13 cellular contexts compared by ENCODE assay signal in the genomic region with DNA sequence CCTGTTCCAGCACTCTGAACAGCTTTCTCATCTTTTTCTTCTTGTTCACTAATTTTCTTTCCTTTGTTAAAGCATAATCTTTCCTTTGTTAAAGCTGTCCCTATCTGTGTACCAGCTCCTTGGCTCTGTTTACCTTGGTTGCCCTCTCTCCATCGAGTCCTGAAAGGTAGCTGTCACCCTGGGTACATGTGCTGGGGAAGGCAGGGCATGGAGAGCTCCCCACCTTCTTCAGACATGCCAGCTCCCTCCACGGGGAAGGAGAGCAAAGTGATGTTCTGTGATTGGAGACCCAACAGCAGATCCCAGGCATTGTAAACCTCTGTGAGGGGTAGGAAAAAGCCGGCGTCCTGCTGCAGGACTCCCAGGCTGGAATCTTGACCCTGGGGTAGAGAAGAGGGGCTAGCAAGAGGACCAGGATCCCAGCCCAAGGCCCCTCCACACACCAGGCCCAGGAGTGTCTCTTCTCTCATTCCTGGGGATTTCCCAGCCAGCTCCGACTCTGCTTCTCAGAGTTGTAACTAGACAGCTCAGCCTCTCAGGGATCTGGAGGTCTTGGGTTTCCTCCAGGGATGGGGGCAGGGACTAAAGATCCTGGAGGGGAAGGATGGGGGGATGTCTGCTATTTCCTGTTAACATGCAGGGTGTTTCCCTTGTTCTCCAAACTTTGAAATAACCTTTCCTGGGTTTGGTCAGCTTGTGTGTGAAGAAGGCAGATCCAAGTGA. TPM values are rescaled to one million over a fixed set of nuclear protein-coding genes. Genes with fewer than 3 reads are reported as not detected.
DNase-seq lines count a peak whose midpoint lies in the region; ATAC-seq and TF ChIP-seq lines count a peak whose summit lies in the region.
"Had no signal": no experiment of that assay in that cellular context is flagged by ENCODE, and none has a peak within 500 bp of the region (broad histone marks: within the 10 kb centered on the region; RNA-seq: fewer than 3 reads in every experiment).

No MANE protein-coding gene starts in this region.

- no peaks in the 10 kb centered on the region for H3K9me3 ChIP-seq in gastrocnemius medialis

- H3K27me3 Mint-ChIP-seq in HFFc6 (ENCODE audit: insufficient read depth): peaks cover 2% of the 10 kb centered on the region; the same call in 1 of the 2 replicates
- H3K27me3 Mint-ChIP-seq: activated T-cell treated with anti-CD3 and anti-CD28 coated beads, Interleukin-2, amount 50 U/mL, for 24 hours had no signal

- in situ Hi-C loops in gastrocnemius medialis (cut with MboI; ENCODE audit: low sequenced_read_pairs in 4 of 4): loop anchor here in 1 of 4 donors (25.0 kb wide), 1 partner anchor 275 kb away; no protein-coding TSS in a partner anchor

- DNase-seq in HFFc6 (peak; percentile 15), UCSD-AML1 (lab: John Stamatoyannopoulos, UW; ENCODE audit: unreplicated experiment) (peak; percentile 44), globus pallidus (ENCODE audit: low spot score) (peak; percentile 39), gastrocnemius medialis (no peak), NCI-H446 (lab: John Stamatoyannopoulos, UW) (no peak), DMS53 treated with DMSO at 0.1 percent for 48 hours (lab: John Stamatoyannopoulos, UW; ENCODE audit: unreplicated experiment) (no peak), NK-92 (lab: John Stamatoyannopoulos, UW; ENCODE audit: unreplicated experiment) (no peak)
- DNase-seq in activated T-cell treated with anti-CD3 and anti-CD28 coated beads, Interleukin-2, amount 50 U/mL, for 48 hours: no peak
- DNase-seq: activated T-cell treated with anti-CD3 and anti-CD28 coated beads, Interleukin-2, amount 50 U/mL, for 24 hours; DMS 273 treated with DMSO at 0.1 percent for 48 hours; NCI-H1930; stimulated activated naive B cell treated with anti-CD40 and anti-IgM and Interleukin-4, amounts not matched to agents 10 μg/mL and 1 μg/mL and 100 μg/mL, for 72 hours had no signal

- TF ChIP-seq CTCF in HFFc6 (IDR thresholded peaks at IDR 0.05) (no peak), gastrocnemius medialis (IDR thresholded peaks at IDR 0.05 in 4 of 5, conservative IDR thresholded peaks at IDR 0.05 in 1 of 5) (no peak)

- no peaks in the 10 kb centered on the region for H3K9me3 Mint-ChIP-seq in HFFc6
- H3K9me3 Mint-ChIP-seq: activated T-cell treated with anti-CD3 and anti-CD28 coated beads, Interleukin-2, amount 50 U/mL, for 24 hours; stimulated activated naive B cell treated with anti-CD40 and anti-IgM and Interleukin-4, amounts not matched to agents 10 μg/mL and 1 μg/mL and 100 μg/mL, for 72 hours had no signal

- ATAC-seq in gastrocnemius medialis: no peak
- ATAC-seq: left lobe of liver had no signal

- peak overlapping the region; percentile 54 for H3K27ac Mint-ChIP-seq in HFFc6
- H3K27ac Mint-ChIP-seq: activated T-cell treated with anti-CD3 and anti-CD28 coated beads, Interleukin-2, amount 50 U/mL, for 24 hours; stimulated activated naive B cell treated with anti-CD40 and anti-IgM and Interleukin-4, amounts not matched to agents 10 μg/mL and 1 μg/mL and 100 μg/mL, for 72 hours had no signal

- H3K4me1 ChIP-seq in gastrocnemius medialis: peaks cover 41 to 42% of the 10 kb centered on the region in 2 donors

- intact Hi-C loops in gastrocnemius medialis (cut with DNase I; ENCODE audit: low total_unique reads): no loop called here

- H3K27ac ChIP-seq in gastrocnemius medialis: peak overlapping the region; percentile 41 to 78 (median 43)

- H3K36me3 ChIP-seq in gastrocnemius medialis: no peaks in the 10 kb centered on the region

- H3K4me1 Mint-ChIP-seq in HFFc6 (ENCODE audit: low read depth): peaks cover 59% of the 10 kb centered on the region

- no peak for TF ChIP-seq POLR2A in gastrocnemius medialis (IDR thresholded peaks at IDR 0.05)

- peak overlapping the region; percentile 55 for H3K4me3 Mint-ChIP-seq in HFFc6
- H3K4me3 Mint-ChIP-seq: activated T-cell treated with anti-CD3 and anti-CD28 coated beads, Interleukin-2, amount 50 U/mL, for 24 hours; stimulated activated naive B cell treated with anti-CD40 and anti-IgM and Interleukin-4, amounts not matched to agents 10 μg/mL and 1 μg/mL and 100 μg/mL, for 72 hours had no signal

- H3K4me3 ChIP-seq in gastrocnemius medialis: no peak overlapping the region

- H3K27me3 ChIP-seq in gastrocnemius medialis: no peaks in the 10 kb centered on the region

- no peaks in the 10 kb centered on the region for H3K36me3 Mint-ChIP-seq in HFFc6 (ENCODE audit: low read depth)
- H3K36me3 Mint-ChIP-seq: stimulated activated naive B cell treated with anti-CD40 and anti-IgM and Interleukin-4, amounts not matched to agents 10 μg/mL and 1 μg/mL and 100 μg/mL, for 72 hours had no signal

RNA-seq across cellular contexts. Expression of a gene that starts 34.4 kb away (rescaled TPM):
- total RNA-seq in HFFc6 (2021; fragmentation: NEBNext Ultra II Directional; extraction: Animal tissue kit (Norgen Biotek cat#: 25700)): 1 to 10 TPM; 3.4 to 4.2 (median 3.9) TPM
- 1 to 10 TPM; 1.1 to 7.6 (median 5.6) TPM for total RNA-seq in gastrocnemius medialis

RNA-seq across cellular contexts. Expression of a gene that starts 50.6 kb away (rescaled TPM):
- 10 to 100 TPM; 13.1 to 17.5 (median 13.9) TPM for total RNA-seq in HFFc6 (2021; fragmentation: NEBNext Ultra II Directional; extraction: Animal tissue kit (Norgen Biotek cat#: 25700))
- 10 to 100 TPM; 12.2 to 15.8 (median 13.9) TPM for total RNA-seq in gastrocnemius medialis

RNA-seq across cellular contexts. Expression of a gene that starts 59.4 kb away (rescaled TPM):
- 1 to 10 TPM; 6.3 to 8.2 (median 7.3) TPM for total RNA-seq in HFFc6 (2021; fragmentation: NEBNext Ultra II Directional; extraction: Animal tissue kit (Norgen Biotek cat#: 25700))
- total RNA-seq in gastrocnemius medialis: 1 to 10 TPM in 1 of 4 donors, under 1 TPM in 3; 0.42 to 1.9 (median 0.58) TPM

Comparison
In these comparisons a context has a peak if more than half of its experiments do, and no peak if none do; other contexts are left out.
1. DNase-seq: peak in HFFc6 (single experiment), UCSD-AML1 (single experiment) and globus pallidus (single experiment); none in gastrocnemius medialis (0 of 2), NCI-H446 (0 of 2), activated T-cell treated with anti-CD3 and anti-CD28 coated beads, Interleukin-2, amount 50 U/mL, for 48 hours (0 of 2), DMS53 treated with DMSO at 0.1 percent for 48 hours (single experiment) and NK-92 (single experiment).